In the genomic region with DNA sequence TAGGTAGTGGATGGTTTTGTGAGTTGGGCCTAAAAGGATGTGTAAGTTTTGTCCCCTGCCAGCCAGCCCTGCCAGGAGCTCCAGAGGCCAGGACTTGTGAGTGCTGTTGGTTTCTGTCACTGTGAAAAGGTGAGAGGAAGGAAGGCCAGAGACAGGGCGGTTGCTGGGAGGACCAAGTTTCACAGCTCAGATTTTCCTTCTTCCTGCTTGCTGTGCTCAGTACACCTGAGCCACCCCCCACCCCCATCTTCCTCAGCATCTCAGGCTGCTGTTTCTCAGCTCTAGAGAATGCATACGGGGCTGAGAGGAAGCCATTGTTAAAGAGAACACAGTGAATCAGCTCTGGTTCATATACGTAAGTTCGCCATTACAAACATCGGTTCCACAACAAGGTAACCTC, we compare ENCODE assay signal across 28 cellular contexts.
A peak's percentile ranks its signal among the peaks of the same experiment; 100 is the strongest.
DNase-seq lines count a peak whose midpoint lies in the region; ATAC-seq, FAIRE-seq and TF ChIP-seq lines count a peak whose summit lies in the region.
"Had no signal": no experiment of that assay in that cellular context is flagged by ENCODE, and none has a peak within 500 bp of the region (broad histone marks: within the 10 kb centered on the region; RNA-seq: fewer than 3 reads in every experiment).

No MANE protein-coding gene starts in this region.

- H3K27me3 Mint-ChIP-seq in activated CD4-positive, alpha-beta T cell treated with anti-CD3 and anti-CD28 coated beads for 36 hours: peaks cover 3% of the 10 kb centered on the region
- peaks cover 2% of the 10 kb centered on the region for H3K27me3 Mint-ChIP-seq in activated naive CD4-positive, alpha-beta T cell treated with anti-CD3 and anti-CD28 coated beads for 36 hours (ENCODE audit: low read depth)
- H3K27me3 Mint-ChIP-seq: CD4-positive, alpha-beta memory T cell; CD4-positive, CD25-positive, alpha-beta regulatory T cell had no signal

- H3K4me1 Mint-ChIP-seq in activated CD4-positive, alpha-beta T cell treated with anti-CD3 and anti-CD28 coated beads for 36 hours: no peaks in the 10 kb centered on the region
- H3K4me1 Mint-ChIP-seq in activated naive CD4-positive, alpha-beta T cell treated with anti-CD3 and anti-CD28 coated beads for 36 hours (ENCODE audit: low read depth): no peaks in the 10 kb centered on the region
- H3K4me1 Mint-ChIP-seq: CD14-positive monocyte; CD4-positive, alpha-beta memory T cell had no signal

- H3K4me3 ChIP-seq in bronchial epithelial cell (ENCODE audit: low read depth, low read length): no peak overlapping the region
- H3K4me3 ChIP-seq: BLaER1, GM12878 had no signal

- H3K36me3 ChIP-seq in bronchial epithelial cell (ENCODE audit: control insufficient read depth, insufficient read depth, low read length): no peaks in the 10 kb centered on the region
- H3K36me3 ChIP-seq: BE2C had no signal

- no peak overlapping the region for H3K27ac Mint-ChIP-seq in activated CD4-positive, alpha-beta T cell treated with anti-CD3 and anti-CD28 coated beads for 36 hours
- H3K27ac Mint-ChIP-seq in activated naive CD4-positive, alpha-beta T cell treated with anti-CD3 and anti-CD28 coated beads for 36 hours: no peak overlapping the region
- no peak overlapping the region for H3K27ac Mint-ChIP-seq in activated naive CD4-positive, alpha-beta T cell treated with anti-CD3 and anti-CD28 coated beads, Interleukin-2, amount 50 U/mL, for 72 hours
- H3K27ac Mint-ChIP-seq: CD14-positive monocyte; CD4-positive, alpha-beta memory T cell had no signal

- H3K9me3 Mint-ChIP-seq in activated CD4-positive, alpha-beta T cell treated with anti-CD3 and anti-CD28 coated beads for 36 hours (ENCODE audit: low read depth): peaks cover 4% of the 10 kb centered on the region
- peaks cover 3% of the 10 kb centered on the region for H3K9me3 Mint-ChIP-seq in activated naive CD4-positive, alpha-beta T cell treated with anti-CD3 and anti-CD28 coated beads for 36 hours
- H3K9me3 Mint-ChIP-seq in activated naive CD4-positive, alpha-beta T cell treated with anti-CD3 and anti-CD28 coated beads, Interleukin-2, amount 50 U/mL, for 72 hours: peaks cover 9 to 19% of the 10 kb centered on the region in 2 donors

- peak; percentile 12 for DNase-seq in activated CD4-positive, alpha-beta T cell treated with anti-CD3 and anti-CD28 coated beads for 36 hours
- no peak for DNase-seq in activated CD4-positive, alpha-beta T cell treated with anti-CD3 and anti-CD28 coated beads, Interleukin-2, amount 50 U/mL, for 48 hours
- peak; percentile 6 for DNase-seq in activated naive CD4-positive, alpha-beta T cell treated with anti-CD3 and anti-CD28 coated beads for 36 hours
- no peak for DNase-seq in activated naive CD4-positive, alpha-beta T cell treated with anti-CD3 and anti-CD28 coated beads, Interleukin-2, amount 50 U/mL, for 72 hours (ENCODE audit: low spot score in 2 of 2)
- peak; percentile 19 for DNase-seq in bronchial epithelial cell (ENCODE audit: low read depth)
- DNase-seq: 8988T; ACHN; BE2C; C1 segment of cervical spinal cord; CD4-positive, alpha-beta memory T cell; CD4-positive, CD25-positive, alpha-beta regulatory T cell; CD8-positive, alpha-beta memory T cell; COR-L47; DMS 273 treated with DMSO at 0.1 percent for 48 hours; DMS153; DMS53; DMS79; DND-41; EL; GDM1 had no signal

- ATAC-seq in activated CD4-positive, alpha-beta T cell treated with anti-CD3 and anti-CD28 coated beads for 36 hours: peak; percentile 39
- ATAC-seq in activated naive CD4-positive, alpha-beta T cell treated with anti-CD3 and anti-CD28 coated beads, Interleukin-2, amount 50 U/mL, for 72 hours: no peak
- no peak for ATAC-seq in GM18870 (IDR thresholded peaks at IDR 0.05; ENCODE audit: unreplicated experiment)
- ATAC-seq: GM12878 had no signal

- intact Hi-C loops in activated CD4-positive, alpha-beta T cell treated with anti-CD3 and anti-CD28 coated beads for 36 hours (cut with DNase I, micrococcal nuclease): no loop called here
- intact Hi-C loops in activated naive CD4-positive, alpha-beta T cell treated with anti-CD3 and anti-CD28 coated beads for 36 hours (cut with micrococcal nuclease): no loop called here

- no peak for TF ChIP-seq CTCF in bronchial epithelial cell (IDR thresholded peaks at IDR 0.05; ENCODE audit: insufficient read depth, low read length, severe bottlenecking)

- no peak for FAIRE-seq in bronchial epithelial cell (lab: Jason Lieb, UNC)
- FAIRE-seq: A204.1, GM12878, GM12892, GM18507, GM19239 had no signal

- H3K36me3 Mint-ChIP-seq in activated CD4-positive, alpha-beta T cell treated with anti-CD3 and anti-CD28 coated beads for 36 hours (ENCODE audit: low read depth): peaks cover 4% of the 10 kb centered on the region
- peaks cover 2% of the 10 kb centered on the region for H3K36me3 Mint-ChIP-seq in activated naive CD4-positive, alpha-beta T cell treated with anti-CD3 and anti-CD28 coated beads for 36 hours (ENCODE audit: low read depth)
- peaks cover 8 to 12% of the 10 kb centered on the region in 2 donors for H3K36me3 Mint-ChIP-seq in activated naive CD4-positive, alpha-beta T cell treated with anti-CD3 and anti-CD28 coated beads, Interleukin-2, amount 50 U/mL, for 72 hours
- H3K36me3 Mint-ChIP-seq: CD14-positive monocyte had no signal

- H3K4me3 Mint-ChIP-seq in activated CD4-positive, alpha-beta T cell treated with anti-CD3 and anti-CD28 coated beads for 36 hours: no peak overlapping the region
- H3K4me3 Mint-ChIP-seq in activated naive CD4-positive, alpha-beta T cell treated with anti-CD3 and anti-CD28 coated beads for 36 hours: no peak overlapping the region
- H3K4me3 Mint-ChIP-seq: CD14-positive monocyte; CD4-positive, CD25-positive, alpha-beta regulatory T cell; CD8-positive, alpha-beta memory T cell had no signal

- POLR2A ChIA-PET in activated CD4-positive, alpha-beta T cell treated with anti-CD3 and anti-CD28 coated beads for 36 hours (lab: Charles Lee): no interaction called here

- no peaks in the 10 kb centered on the region for H3K27me3 ChIP-seq in bronchial epithelial cell (ENCODE audit: control insufficient read depth, insufficient read depth, low read length)
- H3K27me3 ChIP-seq: BE2C, BLaER1 had no signal

- CTCF ChIA-PET in activated CD4-positive, alpha-beta T cell treated with anti-CD3 and anti-CD28 coated beads for 36 hours (lab: Charles Lee): interaction anchor here (0.7 kb wide), 1 partner anchor 124 kb away, joined by 3 read pairs; no protein-coding TSS in a partner anchor
- CTCF ChIA-PET in activated naive CD4-positive, alpha-beta T cell treated with anti-CD3 and anti-CD28 coated beads for 36 hours (lab: Charles Lee): no interaction called here

Comparison
In these comparisons a context has a peak if more than half of its experiments do, and no peak if none do; other contexts are left out.
1. DNase-seq: peak in activated CD4-positive, alpha-beta T cell treated with anti-CD3 and anti-CD28 coated beads for 36 hours (single experiment), activated naive CD4-positive, alpha-beta T cell treated with anti-CD3 and anti-CD28 coated beads for 36 hours (single experiment) and bronchial epithelial cell (single experiment); none in activated CD4-positive, alpha-beta T cell treated with anti-CD3 and anti-CD28 coated beads, Interleukin-2, amount 50 U/mL, for 48 hours (0 of 2) and activated naive CD4-positive, alpha-beta T cell treated with anti-CD3 and anti-CD28 coated beads, Interleukin-2, amount 50 U/mL, for 72 hours (0 of 2).